Comparison of ENCODE assay signal across 34 cellular contexts in the genomic region with DNA sequence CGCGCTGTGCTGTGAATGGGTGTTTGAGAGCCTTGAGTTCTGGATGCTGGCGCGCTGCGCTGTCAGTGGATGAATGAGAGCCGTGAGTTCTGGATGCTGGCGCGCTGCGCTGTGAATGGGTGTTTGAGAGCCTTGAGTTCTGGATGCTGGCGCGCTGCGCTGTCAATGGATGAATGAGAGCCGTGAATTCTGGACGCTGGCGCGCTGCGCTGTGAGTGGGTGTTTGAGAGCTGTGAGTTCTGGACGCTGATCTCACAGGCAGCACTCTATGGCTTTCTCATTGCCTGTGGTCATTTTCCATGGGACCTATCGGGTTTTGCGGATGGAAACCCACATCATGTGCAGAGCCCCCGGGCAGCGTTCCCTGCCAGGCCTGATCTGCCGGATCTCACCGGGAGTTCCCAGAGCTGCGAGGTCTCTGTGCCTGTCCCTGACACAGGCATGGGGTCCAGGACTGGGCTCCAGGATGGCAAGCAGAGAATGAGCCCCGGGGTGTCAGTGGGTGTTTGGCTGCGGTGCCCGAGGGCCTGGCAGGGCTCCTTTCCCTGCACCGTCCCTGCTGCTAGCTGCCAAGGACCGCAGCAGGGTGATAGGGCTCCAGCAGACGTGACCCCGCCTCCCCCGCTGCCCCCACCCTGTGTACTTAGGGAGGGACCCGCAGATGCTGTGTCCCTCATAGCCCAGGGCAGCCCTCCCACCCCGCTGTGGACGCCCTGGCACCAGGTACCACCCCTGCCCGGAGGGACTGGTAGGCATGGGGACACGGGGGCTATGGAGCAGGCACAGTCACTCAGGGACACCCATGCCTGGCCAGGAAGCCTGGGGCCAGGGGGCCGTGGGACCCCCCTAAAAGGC. TPM values are rescaled to one million over a fixed set of nuclear protein-coding genes. Genes with fewer than 3 reads are reported as not detected.
DNase-seq lines count a peak whose midpoint lies in the region; ATAC-seq and TF ChIP-seq lines count a peak whose summit lies in the region.
"Had no signal": no experiment of that assay in that cellular context is flagged by ENCODE, and none has a peak within 500 bp of the region (broad histone marks: within the 10 kb centered on the region; RNA-seq: fewer than 3 reads in every experiment).

No MANE protein-coding gene starts in this region.

- no peaks in the 10 kb centered on the region for H3K36me3 Mint-ChIP-seq in activated naive CD4-positive, alpha-beta T cell treated with anti-CD3 and anti-CD28 coated beads, Interleukin-2, amount 10 ng/mL, durations not matched to agents 7 days and 5 days
- H3K36me3 Mint-ChIP-seq in activated naive CD4-positive, alpha-beta T cell treated with anti-CD3 and anti-CD28 coated beads, Interleukin-2, amount 50 U/mL, for 72 hours: peaks cover 0 to 9% of the 10 kb centered on the region in 2 donors
- peaks cover 5% of the 10 kb centered on the region for H3K36me3 Mint-ChIP-seq in glutamatergic neuron (ENCODE audit: unreplicated experiment)
- H3K36me3 Mint-ChIP-seq: naive thymus-derived CD4-positive, alpha-beta T cell had no signal

- H3K36me3 ChIP-seq in sigmoid colon: no peaks in the 10 kb centered on the region
- H3K36me3 ChIP-seq: ovary, SJCRH30, upper lobe of left lung had no signal

- intact Hi-C loops in sigmoid colon (cut with DNase I): no loop called here

- peaks cover 0 to 9% (median 7%) of the 10 kb centered on the region in 4 donors for H3K4me1 ChIP-seq in sigmoid colon

- H3K27ac Mint-ChIP-seq in activated naive CD4-positive, alpha-beta T cell treated with anti-CD3 and anti-CD28 coated beads, Interleukin-2, amount 10 ng/mL, durations not matched to agents 7 days and 5 days: no peak overlapping the region
- no peak overlapping the region for H3K27ac Mint-ChIP-seq in activated naive CD4-positive, alpha-beta T cell treated with anti-CD3 and anti-CD28 coated beads, Interleukin-2, amount 50 U/mL, for 72 hours
- no peak overlapping the region for H3K27ac Mint-ChIP-seq in glutamatergic neuron (ENCODE audit: unreplicated experiment)
- H3K27ac Mint-ChIP-seq: activated naive CD8-positive, alpha-beta T cell treated with anti-CD3 and anti-CD28 coated beads for 36 hours; activated T-cell treated with anti-CD3 and anti-CD28 coated beads, Interleukin-2, amount 50 U/mL, for 72 hours; naive thymus-derived CD4-positive, alpha-beta T cell had no signal

- peaks cover 24% of the 10 kb centered on the region for H3K4me1 Mint-ChIP-seq in activated naive CD4-positive, alpha-beta T cell treated with anti-CD3 and anti-CD28 coated beads, Interleukin-2, amount 10 ng/mL, durations not matched to agents 7 days and 5 days
- peaks cover 1% of the 10 kb centered on the region for H3K4me1 Mint-ChIP-seq in glutamatergic neuron (ENCODE audit: low read depth, unreplicated experiment)

- H3K4me3 ChIP-seq in sigmoid colon: no peak overlapping the region
- H3K4me3 ChIP-seq: BLaER1, ovary, SJCRH30, upper lobe of left lung had no signal

- 89 to 92% methylated on average over 39 of the region's 39 CpGs for WGBS in sigmoid colon, 2 donors

- no peaks in the 10 kb centered on the region for H3K27me3 ChIP-seq in sigmoid colon
- H3K27me3 ChIP-seq: BLaER1, ovary had no signal

- no peak for ATAC-seq in activated naive CD4-positive, alpha-beta T cell treated with anti-CD3 and anti-CD28 coated beads, Interleukin-2, amount 50 U/mL, for 72 hours
- no peak for ATAC-seq in HG03135 (IDR thresholded peaks at IDR 0.05; ENCODE audit: unreplicated experiment)
- ATAC-seq: activated T-cell treated with anti-CD3 and anti-CD28 coated beads, Interleukin-2, amount 50 U/mL, for 72 hours; left colon; naive thymus-derived CD4-positive, alpha-beta T cell; Panc1 had no signal

- no peak for TF ChIP-seq EP300 in sigmoid colon (IDR thresholded peaks at IDR 0.05)

- CTCF ChIA-PET in activated naive CD4-positive, alpha-beta T cell treated with anti-CD3 and anti-CD28 coated beads, Interleukin-2, amount 10 ng/mL, durations not matched to agents 7 days and 5 days (lab: Charles Lee): no interaction called here

- TF ChIP-seq POLR2A in sigmoid colon (IDR thresholded peaks at IDR 0.05): no peak

- no peaks in the 10 kb centered on the region for H3K9me3 ChIP-seq in sigmoid colon
- H3K9me3 ChIP-seq: BLaER1, ovary, SJCRH30, upper lobe of left lung had no signal

- peaks cover 26% of the 10 kb centered on the region for H3K27me3 Mint-ChIP-seq in activated naive CD4-positive, alpha-beta T cell treated with anti-CD3 and anti-CD28 coated beads, Interleukin-2, amount 10 ng/mL, durations not matched to agents 7 days and 5 days
- peaks cover 12% of the 10 kb centered on the region for H3K27me3 Mint-ChIP-seq in glutamatergic neuron (ENCODE audit: unreplicated experiment)

- in situ Hi-C loops in GM13976 (cut with MboI; ENCODE audit: low sequenced_read_pairs, unreplicated experiment): no loop called here

- peak; percentile 15 for DNase-seq in activated naive CD4-positive, alpha-beta T cell treated with anti-CD3 and anti-CD28 coated beads, Interleukin-2, amount 10 ng/mL, durations not matched to agents 7 days and 5 days
- no peak for DNase-seq in activated naive CD4-positive, alpha-beta T cell treated with anti-CD3 and anti-CD28 coated beads, Interleukin-2, amount 50 U/mL, for 72 hours (ENCODE audit: low spot score in 2 of 2)
- DNase-seq in GM13976 (ENCODE audit: low spot score): peak; percentile 20
- DNase-seq in glutamatergic neuron: peak; percentile 22
- peak; percentile 59 for DNase-seq in sigmoid colon
- no peak for DNase-seq in NCI-H524 (lab: John Stamatoyannopoulos, UW)
- DNase-seq in T-helper 9 cell: no peak
- DNase-seq: activated CD4-positive, alpha-beta T cell treated with anti-CD3 and anti-CD28 coated beads for 4 hours; activated naive CD8-positive, alpha-beta T cell treated with anti-CD3 and anti-CD28 coated beads for 36 hours; activated T-cell treated with anti-CD3 and anti-CD28 coated beads, Interleukin-2, amount 50 U/mL, for 72 hours; central memory CD4-positive, alpha-beta T cell; COR-L47; DMS79; GOT3; naive thymus-derived CD4-positive, alpha-beta T cell; NCI-H1694; NCI-H510A; NK-92 treated with Interleukin-12 subunit alpha and Interleukin-12 subunit beta, amount 100 ng/mL, for 24 hours; SJCRH30; T-helper 1 cell had no signal

- H3K27ac ChIP-seq in sigmoid colon: no peak overlapping the region
- H3K27ac ChIP-seq: HL-60, ovary, SJCRH30, upper lobe of left lung had no signal

- TF ChIP-seq CTCF in GM13976 (IDR thresholded peaks at IDR 0.05; ENCODE audit: borderline replicate concordance, control extremely low read depth, extremely low read depth, insufficient read depth, missing control alignments): no peak
- no peak for TF ChIP-seq CTCF in glutamatergic neuron (IDR thresholded peaks at IDR 0.05; ENCODE audit: partially characterized antibody, unreplicated experiment)
- TF ChIP-seq CTCF in sigmoid colon (IDR thresholded peaks at IDR 0.05): no peak

- H3K9me3 Mint-ChIP-seq in activated naive CD4-positive, alpha-beta T cell treated with anti-CD3 and anti-CD28 coated beads, Interleukin-2, amount 10 ng/mL, durations not matched to agents 7 days and 5 days: no peaks in the 10 kb centered on the region
- no peaks in the 10 kb centered on the region for H3K9me3 Mint-ChIP-seq in activated naive CD4-positive, alpha-beta T cell treated with anti-CD3 and anti-CD28 coated beads, Interleukin-2, amount 50 U/mL, for 72 hours
- peaks cover 12% of the 10 kb centered on the region for H3K9me3 Mint-ChIP-seq in glutamatergic neuron (ENCODE audit: unreplicated experiment)
- H3K9me3 Mint-ChIP-seq: activated T-cell treated with anti-CD3 and anti-CD28 coated beads, Interleukin-2, amount 50 U/mL, for 72 hours; naive thymus-derived CD4-positive, alpha-beta T cell had no signal

- no peak overlapping the region for H3K4me3 Mint-ChIP-seq in activated naive CD4-positive, alpha-beta T cell treated with anti-CD3 and anti-CD28 coated beads, Interleukin-2, amount 10 ng/mL, durations not matched to agents 7 days and 5 days
- no peak overlapping the region for H3K4me3 Mint-ChIP-seq in glutamatergic neuron (ENCODE audit: unreplicated experiment)
- H3K4me3 Mint-ChIP-seq: activated naive CD8-positive, alpha-beta T cell treated with anti-CD3 and anti-CD28 coated beads for 36 hours; activated T-cell treated with anti-CD3 and anti-CD28 coated beads, Interleukin-2, amount 50 U/mL, for 72 hours had no signal

RNA-seq across cellular contexts. Expression of gene PDCD1, which starts 9.7 kb away (rescaled TPM):
- 10 to 100 TPM; 22.5 to 25.4 TPM for total RNA-seq in activated naive CD4-positive, alpha-beta T cell treated with anti-CD3 and anti-CD28 coated beads, Interleukin-2, amount 50 U/mL, for 72 hours
- total RNA-seq in glutamatergic neuron (ENCODE audit: unreplicated experiment): not detected
- under 1 TPM in 3 of 4 donors, not detected in 1; 0.14 to 0.99 (median 0.36) TPM for total RNA-seq in sigmoid colon
- polyA plus RNA-seq in sigmoid colon: 1 to 10 TPM in 1 of 3 donors, not detected in 2; 3.2 TPM
- total RNA-seq: astrocyte, dermis microvascular lymphatic vessel endothelial cell, endothelial cell of umbilical vein, glomerular endothelial cell, LHCN-M2 had no signal
- polyA plus RNA-seq: endothelial cell of umbilical vein had no signal

RNA-seq across cellular contexts. Expression of gene RTP5, which starts 20.5 kb away (rescaled TPM):
- under 1 TPM in 1 of 2 donors, not detected in 1; 0.09 TPM for total RNA-seq in activated naive CD4-positive, alpha-beta T cell treated with anti-CD3 and anti-CD28 coated beads, Interleukin-2, amount 50 U/mL, for 72 hours
- total RNA-seq in glutamatergic neuron (ENCODE audit: unreplicated experiment) (not detected), sigmoid colon (under 1 TPM in 1 of 4 donors, not detected in 3; 0.16 TPM)
- under 1 TPM in 1 of 3 donors, not detected in 2; 0.19 TPM for polyA plus RNA-seq in sigmoid colon
- total RNA-seq: A673, astrocyte, dermis microvascular lymphatic vessel endothelial cell, endothelial cell of umbilical vein, glomerular endothelial cell, left colon, LHCN-M2, SJCRH30 had no signal
- polyA plus RNA-seq: endothelial cell of umbilical vein; naive thymus-derived CD4-positive, alpha-beta T cell; ovary had no signal

RNA-seq across cellular contexts. Expression of gene NEU4, which starts 40.0 kb away (rescaled TPM):
- 1 to 10 TPM; 1.1 to 1.2 TPM for total RNA-seq in activated naive CD4-positive, alpha-beta T cell treated with anti-CD3 and anti-CD28 coated beads, Interleukin-2, amount 50 U/mL, for 72 hours
- 0.88 TPM for total RNA-seq in glutamatergic neuron (ENCODE audit: unreplicated experiment)
- total RNA-seq in sigmoid colon: 1 to 10 TPM in 1 of 4 donors, under 1 TPM in 2, not detected in 1; 0.36 to 3.6 (median 0.49) TPM
- polyA plus RNA-seq in sigmoid colon: 10 to 100 TPM; 16.3 to 66.1 (median 39.1) TPM
- total RNA-seq: activated CD8-positive, alpha-beta memory T cell treated with anti-CD3 and anti-CD28 coated beads for 36 hours; endothelial cell of umbilical vein; LHCN-M2 had no signal
- polyA plus RNA-seq: endothelial cell of umbilical vein; naive thymus-derived CD4-positive, alpha-beta T cell had no signal

Comparison
In these comparisons a context has a peak if more than half of its experiments do, and no peak if none do; other contexts are left out.
1. DNase-seq: peak in activated naive CD4-positive, alpha-beta T cell treated with anti-CD3 and anti-CD28 coated beads, Interleukin-2, amount 10 ng/mL, durations not matched to agents 7 days and 5 days (single experiment), GM13976 (single experiment), glutamatergic neuron (single experiment) and sigmoid colon (single experiment); none in activated naive CD4-positive, alpha-beta T cell treated with anti-CD3 and anti-CD28 coated beads, Interleukin-2, amount 50 U/mL, for 72 hours (0 of 2), NCI-H524 (0 of 2) and T-helper 9 cell (single experiment).
2. RNA of gene PDCD1, which starts 9.7 kb away (total RNA-seq): 22.5 to 25.4 TPM in activated naive CD4-positive, alpha-beta T cell treated with anti-CD3 and anti-CD28 coated beads, Interleukin-2, amount 50 U/mL, for 72 hours; 0.14 to 0.99 TPM in sigmoid colon and not detected in glutamatergic neuron (single experiment); every median in the first group is over 10 times any median in the second.